19 cellular contexts compared by ENCODE assay signal in the genomic region with DNA sequence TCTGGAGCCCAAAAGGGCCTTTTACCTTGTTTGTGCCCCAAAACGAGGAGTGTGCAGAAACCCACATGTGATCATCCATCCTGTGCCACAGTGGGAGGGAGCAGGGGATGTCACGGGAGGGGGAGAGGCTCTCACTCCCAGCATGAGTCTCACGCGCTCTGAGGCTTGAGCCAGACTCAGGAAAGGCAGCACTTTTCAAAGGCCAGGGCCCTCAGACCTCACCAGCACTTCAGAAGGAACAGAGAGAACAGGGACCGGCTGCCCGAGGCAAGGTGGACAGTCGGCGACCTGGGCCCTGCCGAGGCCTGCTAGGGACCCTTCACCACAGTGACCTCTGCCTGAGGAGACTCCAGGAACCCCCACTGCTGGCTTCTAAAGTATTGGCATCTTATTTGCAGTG.
DNase-seq lines count a peak whose midpoint lies in the region; ATAC-seq lines count a peak whose summit lies in the region.
"Had no signal": no experiment of that assay in that cellular context is flagged by ENCODE, and none has a peak within 500 bp of the region (broad histone marks: within the 10 kb centered on the region; RNA-seq: fewer than 3 reads in every experiment).

No MANE protein-coding gene starts in this region.

- H3K27ac ChIP-seq in BLaER1 treated with 17β-estradiol and CSF1 and Interleukin-3, amounts not matched to agents 10 nM and 100 nM: no peak overlapping the region
- H3K27ac ChIP-seq in rectal smooth muscle tissue (ENCODE audit: low read depth, low read length): peak overlapping the region; percentile 48

- no peaks in the 10 kb centered on the region for H3K36me3 ChIP-seq in BLaER1 treated with 17β-estradiol and CSF1 and Interleukin-3, amounts not matched to agents 10 nM and 100 nM
- H3K36me3 ChIP-seq in adipocyte (ENCODE audit: control insufficient read depth, insufficient read depth, low read length, severe bottlenecking) (no peaks in the 10 kb centered on the region), rectal smooth muscle tissue (ENCODE audit: control insufficient read depth, insufficient read depth, low read length) (no peaks in the 10 kb centered on the region)

- no peak overlapping the region for H3K4me3 ChIP-seq in BLaER1 treated with 17β-estradiol and CSF1 and Interleukin-3, amounts not matched to agents 10 nM and 100 nM
- H3K4me3 ChIP-seq in adipocyte (ENCODE audit: low read length) (no peak overlapping the region), rectal smooth muscle tissue (ENCODE audit: low read length) (no peak overlapping the region)

- H3K9ac ChIP-seq in BLaER1 treated with 17β-estradiol and CSF1 and Interleukin-3, amounts not matched to agents 10 nM and 100 nM: peak overlapping the region in 2 of 11 experiments; percentile 14 to 20; a peak in 3 of 22 replicates
- H3K9ac ChIP-seq in adipocyte (ENCODE audit: low read length) (peak overlapping the region; percentile 21), rectal smooth muscle tissue (ENCODE audit: low read length) (no peak overlapping the region)

- peaks cover 0 to 32% (median 10%) of the 10 kb centered on the region in 10 experiments; a peak in 13 of 20 replicates for H3K4me1 ChIP-seq in BLaER1 treated with 17β-estradiol and CSF1 and Interleukin-3, amounts not matched to agents 10 nM and 100 nM
- H3K4me1 ChIP-seq in adipocyte (ENCODE audit: control insufficient read depth, insufficient read depth, low read length) (peaks cover 12% of the 10 kb centered on the region), rectal smooth muscle tissue (ENCODE audit: control insufficient read depth, insufficient read depth, low read length) (peaks cover 20% of the 10 kb centered on the region)

- no peaks in the 10 kb centered on the region for H3K9me3 ChIP-seq in BLaER1 treated with 17β-estradiol and CSF1 and Interleukin-3, amounts not matched to agents 10 nM and 100 nM (replicated peaks in 1 of 11)
- no peaks in the 10 kb centered on the region for H3K9me3 ChIP-seq in adipocyte (ENCODE audit: control insufficient read depth, low read length)
- H3K9me3 ChIP-seq: Caco-2 had no signal

- H3K4me2 ChIP-seq in BLaER1 treated with 17β-estradiol and CSF1 and Interleukin-3, amounts not matched to agents 10 nM and 100 nM: peak overlapping the region in 8 of 11 experiments; percentile 9 to 68 (median 46); a peak in 13 of 22 replicates

- ATAC-seq in left cardiac atrium: peak; percentile 51 to 65
- ATAC-seq: HCT116 had no signal

- H3K27me3 ChIP-seq in BLaER1 treated with 17β-estradiol and CSF1 and Interleukin-3, amounts not matched to agents 10 nM and 100 nM: no peaks in the 10 kb centered on the region
- H3K27me3 ChIP-seq in adipocyte (replicated peaks; ENCODE audit: control insufficient read depth, insufficient read depth, low read length) (peaks cover 3% of the 10 kb centered on the region), rectal smooth muscle tissue (ENCODE audit: control insufficient read depth, insufficient read depth, low read length) (no peaks in the 10 kb centered on the region)

- H4K20me1 ChIP-seq in BLaER1 treated with 17β-estradiol and CSF1 and Interleukin-3, amounts not matched to agents 10 nM and 100 nM: no peaks in the 10 kb centered on the region

- DNase-seq in adipocyte (ENCODE audit: low read depth) (no peak), left cardiac atrium (peak; percentile 33), HuH-7.5 (ENCODE audit: low spot score) (no peak), NCI-H1436 treated with DMSO at 0.1 percent for 48 hours (lab: John Stamatoyannopoulos, UW) (no peak), GDM1 (lab: John Stamatoyannopoulos, UW) (no peak), NCI-H2227 (lab: John Stamatoyannopoulos, UW; ENCODE audit: unreplicated experiment) (no peak)
- DNase-seq: activated CD4-positive, alpha-beta T cell treated with anti-CD3 and anti-CD28 coated beads for 4 hours; activated T-cell treated with anti-CD3 and anti-CD28 coated beads, Interleukin-2, amount 50 U/mL, for 1 hour; Caco-2; foreskin fibroblast; GF-D8; NCI-H146; NCI-H226; SHP77; stimulated activated CD4-positive, alpha-beta T cell treated with anti-CD3 and anti-CD28 coated beads, Interleukin-2, amount 100 ng/mL, for 24 hours; T-helper 9 cell had no signal

- intact Hi-C loops in left cardiac atrium (cut with DNase I): no loop called here
